In genomic region chr11:2801711-2802388, GRCh38 we compare ENCODE assay signal across 12 cellular contexts.
DNase-seq lines count a peak whose midpoint lies in the region; ATAC-seq, FAIRE-seq and TF ChIP-seq lines count a peak whose summit lies in the region.
"Had no signal": no experiment of that assay in that cellular context is flagged by ENCODE, and none has a peak within 500 bp of the region (broad histone marks: within the 10 kb centered on the region; RNA-seq: fewer than 3 reads in every experiment).

No MANE protein-coding gene starts in this region.

- DNase-seq in CD14-positive monocyte (ENCODE audit: low spot score) (peak; percentile 17), T-helper 17 cell (peak in 2 of 3 donors; percentile 1 to 3), left cardiac atrium (peak; percentile 15), posterior vena cava (ENCODE audit: low spot score) (peak; percentile 61), urothelium cell line (ENCODE audit: low spot score) (no peak), HK-2 (ENCODE audit: unreplicated experiment) (no peak), NCI-H146 (lab: John Stamatoyannopoulos, UW) (no peak)
- DNase-seq: anterior cingulate cortex, naive B cell had no signal

- no peak overlapping the region for H3K4me3 Mint-ChIP-seq in CD14-positive monocyte
- no peak overlapping the region for H3K4me3 Mint-ChIP-seq in T-helper 17 cell
- H3K4me3 Mint-ChIP-seq: naive B cell; stimulated activated memory B cell treated with anti-CD40 and anti-IgM and Interleukin-4, amounts not matched to agents 10 μg/mL and 1 μg/mL and 100 μg/mL, for 72 hours had no signal

- H3K36me3 Mint-ChIP-seq in CD14-positive monocyte, result peaks cover 18% of the 10 kb centered on the region in 2 donors
- no peaks in the 10 kb centered on the region for H3K36me3 Mint-ChIP-seq in T-helper 17 cell (ENCODE audit: low read depth)

- no peaks in the 10 kb centered on the region for H3K9me3 ChIP-seq in T-helper 17 cell (ENCODE audit: control insufficient read depth, low read length, poor library complexity, severe bottlenecking)
- H3K9me3 ChIP-seq: esophagus muscularis mucosa had no signal

- H3K4me1 Mint-ChIP-seq in CD14-positive monocyte (peaks cover 2% of the 10 kb centered on the region), T-helper 17 cell (peaks cover 2% of the 10 kb centered on the region)

- intact Hi-C loops in CD14-positive monocyte (cut with micrococcal nuclease) (no loop called here), left cardiac atrium (cut with DNase I) (no loop called here), posterior vena cava (cut with DNase I) (no loop called here)

- H3K27me3 Mint-ChIP-seq in CD14-positive monocyte (ENCODE audit: low read depth in 3 of 3) (peaks cover 3 to 9% (median 7%) of the 10 kb centered on the region in 3 donors), T-helper 17 cell (no peaks in the 10 kb centered on the region)
- H3K27me3 Mint-ChIP-seq: stimulated activated memory B cell treated with anti-CD40 and anti-IgM and Interleukin-4, amounts not matched to agents 10 μg/mL and 1 μg/mL and 100 μg/mL, for 72 hours had no signal

- no peak for FAIRE-seq in urothelium cell line (lab: Jason Lieb, UNC)

- peaks cover 0 to 8% (median 4%) of the 10 kb centered on the region in 7 donors for H3K9me3 Mint-ChIP-seq in CD14-positive monocyte

- H3K27ac Mint-ChIP-seq in CD14-positive monocyte (peak overlapping the region in 1 of 7 donors; percentile 33), T-helper 17 cell (no peak overlapping the region)
- H3K27ac Mint-ChIP-seq: naive B cell; stimulated activated memory B cell treated with anti-CD40 and anti-IgM and Interleukin-4, amounts not matched to agents 10 μg/mL and 1 μg/mL and 100 μg/mL, for 72 hours had no signal

- ATAC-seq in T-helper 17 cell (no peak), left cardiac atrium (no peak)
- ATAC-seq: Panc1; stimulated activated memory B cell treated with anti-CD40 and anti-IgM and Interleukin-4, amounts not matched to agents 10 μg/mL and 1 μg/mL and 100 μg/mL, for 72 hours had no signal

- TF ChIP-seq CTCF in CD14-positive monocyte (IDR thresholded peaks at IDR 0.05), result no peak

Comparison
In these comparisons a context has a peak if more than half of its experiments do, and no peak if none do; other contexts are left out.
1. DNase-seq: peak in CD14-positive monocyte (single experiment), T-helper 17 cell (2 of 3), left cardiac atrium (single experiment) and posterior vena cava (single experiment); none in urothelium cell line (single experiment), HK-2 (single experiment) and NCI-H146 (single experiment).